Comparison of ENCODE assay signal across 23 cellular contexts in genomic region chr5:25850581-25850980, GRCh38.
DNase-seq lines count a peak whose midpoint lies in the region; ATAC-seq and FAIRE-seq lines count a peak whose summit lies in the region.
"Had no signal": no experiment of that assay in that cellular context is flagged by ENCODE, and none has a peak within 500 bp of the region (broad histone marks: within the 10 kb centered on the region; RNA-seq: fewer than 3 reads in every experiment).

No MANE protein-coding gene starts in this region.

- no peak overlapping the region for H3K27ac Mint-ChIP-seq in stimulated activated memory B cell treated with anti-CD40 and anti-IgM and Interleukin-4, amounts not matched to agents 10 μg/mL and 1 μg/mL and 100 μg/mL, for 72 hours
- no peak overlapping the region for H3K27ac Mint-ChIP-seq in activated CD4-positive, alpha-beta T cell treated with anti-CD3 and anti-CD28 coated beads for 36 hours
- H3K27ac Mint-ChIP-seq: activated naive CD8-positive, alpha-beta T cell; IgD-negative memory B cell; naive B cell had no signal

- CTCF ChIA-PET in activated CD4-positive, alpha-beta T cell treated with anti-CD3 and anti-CD28 coated beads for 36 hours (lab: Charles Lee), result no interaction called here

- no peaks in the 10 kb centered on the region for H3K4me1 Mint-ChIP-seq in stimulated activated memory B cell treated with anti-CD40 and anti-IgM and Interleukin-4, amounts not matched to agents 10 μg/mL and 1 μg/mL and 100 μg/mL, for 72 hours
- no peaks in the 10 kb centered on the region for H3K4me1 Mint-ChIP-seq in activated CD4-positive, alpha-beta T cell treated with anti-CD3 and anti-CD28 coated beads for 36 hours
- H3K4me1 Mint-ChIP-seq: IgD-negative memory B cell, naive B cell had no signal

- ATAC-seq in stimulated activated memory B cell treated with anti-CD40 and anti-IgM and Interleukin-4, amounts not matched to agents 10 μg/mL and 1 μg/mL and 100 μg/mL, for 72 hours, result no peak
- no peak for ATAC-seq in activated CD4-positive, alpha-beta T cell treated with anti-CD3 and anti-CD28 coated beads for 36 hours
- ATAC-seq: Right ventricle myocardium inferior had no signal

- H3K36me3 Mint-ChIP-seq in stimulated activated memory B cell treated with anti-CD40 and anti-IgM and Interleukin-4, amounts not matched to agents 10 μg/mL and 1 μg/mL and 100 μg/mL, for 72 hours, result no peaks in the 10 kb centered on the region
- no peaks in the 10 kb centered on the region for H3K36me3 Mint-ChIP-seq in activated CD4-positive, alpha-beta T cell treated with anti-CD3 and anti-CD28 coated beads for 36 hours (ENCODE audit: low read depth)
- H3K36me3 Mint-ChIP-seq: activated naive CD8-positive, alpha-beta T cell; IgD-negative memory B cell; naive B cell had no signal

- in situ Hi-C loops in ACHN (cut with HindIII; ENCODE audit: low pct_ligation_motif_present, low pct_unique_long_range_greater_than_20kb, low sequenced_read_pairs), result no loop called here

- no peak overlapping the region for H3K4me3 Mint-ChIP-seq in stimulated activated memory B cell treated with anti-CD40 and anti-IgM and Interleukin-4, amounts not matched to agents 10 μg/mL and 1 μg/mL and 100 μg/mL, for 72 hours
- H3K4me3 Mint-ChIP-seq in activated CD4-positive, alpha-beta T cell treated with anti-CD3 and anti-CD28 coated beads for 36 hours, result no peak overlapping the region
- H3K4me3 Mint-ChIP-seq: activated naive CD8-positive, alpha-beta T cell; naive B cell had no signal

- POLR2A ChIA-PET in activated CD4-positive, alpha-beta T cell treated with anti-CD3 and anti-CD28 coated beads for 36 hours (lab: Charles Lee), result no interaction called here

- peaks cover 5% of the 10 kb centered on the region for H3K9me3 Mint-ChIP-seq in stimulated activated memory B cell treated with anti-CD40 and anti-IgM and Interleukin-4, amounts not matched to agents 10 μg/mL and 1 μg/mL and 100 μg/mL, for 72 hours
- peaks cover 8% of the 10 kb centered on the region for H3K9me3 Mint-ChIP-seq in activated CD4-positive, alpha-beta T cell treated with anti-CD3 and anti-CD28 coated beads for 36 hours (ENCODE audit: low read depth)

- intact Hi-C loops in activated CD4-positive, alpha-beta T cell treated with anti-CD3 and anti-CD28 coated beads for 36 hours (cut with DNase I, micrococcal nuclease), result no loop called here

- no peaks in the 10 kb centered on the region for H3K27me3 Mint-ChIP-seq in stimulated activated memory B cell treated with anti-CD40 and anti-IgM and Interleukin-4, amounts not matched to agents 10 μg/mL and 1 μg/mL and 100 μg/mL, for 72 hours
- H3K27me3 Mint-ChIP-seq in activated CD4-positive, alpha-beta T cell treated with anti-CD3 and anti-CD28 coated beads for 36 hours, result no peaks in the 10 kb centered on the region
- H3K27me3 Mint-ChIP-seq: activated naive CD8-positive, alpha-beta T cell; IgD-negative memory B cell; naive B cell had no signal

- peak; percentile 9 for FAIRE-seq in HTR-8/SVneo (lab: Jason Lieb, UNC)
- FAIRE-seq: GM12891, kidney had no signal

- DNase-seq in ACHN (peak; percentile 12), HTR-8/SVneo (ENCODE audit: insufficient read length, low spot score) (peak; percentile 25), SW480 (ENCODE audit: low spot score) (peak; percentile 5), iPS DF 19.7 (ENCODE audit: low read depth, low spot score) (peak; percentile 9), NOMO-1 (lab: John Stamatoyannopoulos, UW; ENCODE audit: unreplicated experiment in 2 of 2) (no peak)
- DNase-seq in activated naive CD4-positive, alpha-beta T cell treated with anti-CD3 and anti-CD28 coated beads, Interleukin-2, amount 50 U/mL, for 16 hours, result no peak
- no peak for DNase-seq in activated CD4-positive, alpha-beta T cell treated with anti-CD3 and anti-CD28 coated beads for 36 hours
- DNase-seq: activated effector memory CD4-positive, alpha-beta T cell treated with Interleukin-2 at 50 U/mL for 16 hours; effector memory CD4-positive, alpha-beta T cell; glutamatergic neuron; kidney; midbrain; naive B cell; NCI-H1092; NCI-H1694 treated with DMSO at 0.1 percent for 48 hours; NCI-H82; occipital lobe; stimulated activated CD4-positive, alpha-beta T cell treated with anti-CD3 and anti-CD28 coated beads, Interleukin-4, amount 100 ng/mL, for 4 hours had no signal

Comparison
In these comparisons a context has a peak if more than half of its experiments do, and no peak if none do; other contexts are left out.
1. DNase-seq: peak in ACHN (single experiment), HTR-8/SVneo (single experiment), SW480 (single experiment) and iPS DF 19.7 (single experiment); none in activated naive CD4-positive, alpha-beta T cell treated with anti-CD3 and anti-CD28 coated beads, Interleukin-2, amount 50 U/mL, for 16 hours (single experiment), activated CD4-positive, alpha-beta T cell treated with anti-CD3 and anti-CD28 coated beads for 36 hours (single experiment) and NOMO-1 (0 of 2).